In the genomic region with DNA sequence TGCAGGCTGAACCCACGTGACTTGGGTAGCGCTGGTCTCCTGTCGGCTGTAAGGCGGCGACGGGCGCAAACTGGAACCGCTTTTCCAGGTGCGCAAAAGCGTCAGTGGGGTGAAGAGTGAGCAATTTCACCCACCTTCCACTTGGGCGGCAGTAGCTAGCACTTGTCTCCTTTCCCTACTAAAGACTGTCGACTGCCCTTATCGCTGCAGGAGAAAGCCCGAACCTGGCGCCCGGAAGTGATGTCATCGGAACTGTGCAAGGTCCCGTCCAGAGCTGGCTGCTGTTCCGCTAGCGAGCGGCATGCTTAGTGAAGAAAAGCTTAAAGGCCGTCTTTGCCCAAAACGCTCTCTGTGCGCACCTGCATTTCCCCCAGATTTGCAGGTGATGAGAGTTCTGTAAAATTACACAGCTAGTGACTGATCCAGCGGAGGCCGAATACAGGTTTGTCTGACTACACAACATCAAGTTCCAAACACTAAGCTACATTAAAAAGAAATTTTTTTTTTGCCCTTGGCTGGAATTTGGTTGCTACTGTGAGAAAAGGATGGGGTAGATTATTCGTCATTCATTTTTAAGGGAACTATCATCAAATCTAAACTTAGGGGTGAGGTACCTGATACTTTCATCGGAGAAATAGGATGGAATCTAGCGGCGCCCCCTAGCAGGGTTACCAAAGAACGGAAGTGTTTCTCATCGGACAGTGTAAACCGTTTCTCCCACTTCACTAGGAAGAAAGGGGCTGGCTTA, we compare ENCODE assay signal across 8 cellular contexts. TPM values are rescaled to one million over a fixed set of nuclear protein-coding genes. Genes with fewer than 3 reads are reported as not detected.
DNase-seq lines count a peak whose midpoint lies in the region; ATAC-seq and TF ChIP-seq lines count a peak whose summit lies in the region.

OSGEPL1 (minus strand) TSS at position 242 of the 748 bp plus-strand sequence. CDS start 1,152 bp downstream, outside the sequence.

- in situ Hi-C loops in ACHN (cut with HindIII; ENCODE audit: low pct_ligation_motif_present, low pct_unique_long_range_greater_than_20kb, low sequenced_read_pairs), result no loop called here

- TF ChIP-seq CTCF in VCaP (conservative IDR thresholded peaks at IDR 0.05) (peak; percentile 58), breast epithelium (IDR thresholded peaks at IDR 0.05) (peak in 2 of 3 donors; percentile 7 to 21)

- H3K4me1 ChIP-seq in breast epithelium (peaks cover 0 to 5% of the 10 kb centered on the region in 2 donors), iPS-20b (ENCODE audit: insufficient read depth, low read length) (no peaks in the 10 kb centered on the region)

- no peak for TF ChIP-seq POLR2A in breast epithelium (IDR thresholded peaks at IDR 0.05)

- peak within 1 kb of the TSS; percentile 91 for H3K27ac ChIP-seq in VCaP
- H3K27ac ChIP-seq in breast epithelium, result peak within 1 kb of the TSS; percentile 83 to 86
- peak within 1 kb of the TSS; percentile 86 for H3K27ac ChIP-seq in iPS-20b (ENCODE audit: low read length)
- H3K27ac ChIP-seq in skin epidermis, result peak within 1 kb of the TSS; percentile 43 to 97 (median 80)

- DNase-seq in ACHN, result peak; percentile 94
- DNase-seq in NCI-H2171 (lab: John Stamatoyannopoulos, UW), result peak; percentile 93
- DNase-seq in breast epithelium (ENCODE audit: low spot score in 2 of 2), result peak; percentile 85 to 86

- H3K27me3 ChIP-seq in breast epithelium (no peaks in the 10 kb centered on the region), iPS-20b (ENCODE audit: insufficient read depth, low read length) (no peaks in the 10 kb centered on the region)

- H3K36me3 ChIP-seq in breast epithelium, result no peaks in the 10 kb centered on the region
- peaks cover 11% of the 10 kb centered on the region for H3K36me3 ChIP-seq in iPS-20b (ENCODE audit: insufficient read depth, low read depth, low read length)

- ATAC-seq in GM18867 (IDR thresholded peaks at IDR 0.05; ENCODE audit: unreplicated experiment) (peak; percentile 95), HG03103 (IDR thresholded peaks at IDR 0.05; ENCODE audit: low read depth, unreplicated experiment) (peak; percentile 94)

- peak within 1 kb of the TSS; percentile 63 to 78 (median 76) for H3K4me3 ChIP-seq in breast epithelium
- peak within 1 kb of the TSS; percentile 93 for H3K4me3 ChIP-seq in iPS-20b (ENCODE audit: low read length)
- H3K4me3 ChIP-seq in skin epidermis, result peak within 1 kb of the TSS; percentile 51 to 75 (median 65)

- H3K9ac ChIP-seq in iPS-20b (ENCODE audit: low read depth, low read length), result peak within 1 kb of the TSS; percentile 97

- H3K9me3 ChIP-seq in breast epithelium, result no peaks in the 10 kb centered on the region
- H3K9me3 ChIP-seq in iPS-20b (ENCODE audit: insufficient read depth, low read depth, low read length), result no peaks in the 10 kb centered on the region

- intact Hi-C loops in breast epithelium (cut with DNase I; ENCODE audit: low total_unique reads), result no loop called here

RNA-seq across cellular contexts. Expression of gene OSGEPL1, which starts in this region (rescaled TPM):
- total RNA-seq in breast epithelium, result 10 to 100 TPM in 1 of 3 donors, 1 to 10 TPM in 2; 5.3 to 11.6 (median 9.2) TPM

Comparison
In these comparisons a context has a peak if more than half of its experiments do, and no peak if none do; other contexts are left out.
1. Peak in every context shown above with its lines: DNase-seq, ATAC-seq, H3K4me3 ChIP-seq and H3K27ac ChIP-seq.